12 cellular contexts compared by ENCODE assay signal in the genomic region with DNA sequence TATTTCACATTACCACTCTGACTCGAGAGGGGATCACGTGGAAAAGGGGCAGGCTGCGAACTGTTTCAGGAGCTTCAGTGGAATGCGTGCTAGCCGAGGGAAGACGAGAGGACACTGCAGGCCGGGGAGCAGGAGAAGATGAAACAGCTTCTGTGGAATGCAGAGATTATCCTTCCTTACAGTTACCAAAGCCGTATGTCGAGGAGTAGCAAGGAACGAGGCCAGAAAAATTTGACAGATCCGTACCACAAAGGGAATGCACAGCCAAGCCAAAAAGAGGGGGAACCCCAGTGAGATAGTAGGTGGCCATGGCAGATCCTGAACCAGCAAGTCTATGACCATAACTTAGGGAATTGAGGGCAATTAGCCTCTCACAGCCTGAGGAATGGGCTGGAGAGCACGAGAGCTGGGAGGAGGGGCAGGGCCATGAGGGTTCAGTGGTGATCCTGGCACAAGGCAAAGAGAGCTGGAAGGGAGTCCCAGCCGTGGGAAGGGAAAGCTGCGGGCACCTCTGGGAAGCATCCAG. TPM values are rescaled to one million over a fixed set of nuclear protein-coding genes. Genes with fewer than 3 reads are reported as not detected.
DNase-seq lines count a peak whose midpoint lies in the region; TF ChIP-seq lines count a peak whose summit lies in the region.
"Had no signal": no experiment of that assay in that cellular context is flagged by ENCODE, and none has a peak within 500 bp of the region (broad histone marks: within the 10 kb centered on the region; RNA-seq: fewer than 3 reads in every experiment).

No MANE protein-coding gene starts in this region.

- peak overlapping the region; percentile 98 to 100 (median 99) for H3K27ac ChIP-seq in sigmoid colon
- H3K27ac ChIP-seq: epithelial cell of prostate had no signal

- no peaks in the 10 kb centered on the region for H3K36me3 ChIP-seq in sigmoid colon

- intact Hi-C loops in sigmoid colon (cut with DNase I) = loop anchor here (2.0 kb wide), 1 partner anchor 51 kb away; no protein-coding TSS in a partner anchor

- peak overlapping the region; percentile 94 for H3K4me3 Mint-ChIP-seq in chondrocyte (ENCODE audit: unreplicated experiment)
- H3K4me3 Mint-ChIP-seq: activated CD8-positive, alpha-beta T cell treated with anti-CD3 and anti-CD28 coated beads, Interleukin-2, amount 10 ng/mL, durations not matched to agents 7 days and 5 days; stimulated activated naive B cell treated with anti-CD40 and anti-IgM and Interleukin-4, amounts not matched to agents 10 μg/mL and 1 μg/mL and 100 μg/mL, for 72 hours had no signal

- H3K27me3 Mint-ChIP-seq in chondrocyte (ENCODE audit: low read depth) = no peaks in the 10 kb centered on the region

- TF ChIP-seq CTCF in chondrocyte (IDR thresholded peaks at IDR 0.05) (no peak), sigmoid colon (IDR thresholded peaks at IDR 0.05) (no peak)

- TF ChIP-seq POLR2A in sigmoid colon (IDR thresholded peaks at IDR 0.05) = no peak

- peaks cover 43% of the 10 kb centered on the region for H3K36me3 Mint-ChIP-seq in chondrocyte (ENCODE audit: low read depth)
- H3K36me3 Mint-ChIP-seq: stimulated activated naive B cell treated with anti-CD40 and anti-IgM and Interleukin-4, amounts not matched to agents 10 μg/mL and 1 μg/mL and 100 μg/mL, for 72 hours had no signal

- WGBS in sigmoid colon, 2 donors = 67 to 85% methylated on average over 14 of the region's 14 CpGs

- peaks cover 75% of the 10 kb centered on the region for H3K4me1 Mint-ChIP-seq in chondrocyte (ENCODE audit: low read depth)

- peak overlapping the region; percentile 91 for H3K27ac Mint-ChIP-seq in chondrocyte (ENCODE audit: unreplicated experiment)
- H3K27ac Mint-ChIP-seq: activated CD8-positive, alpha-beta T cell treated with anti-CD3 and anti-CD28 coated beads, Interleukin-2, amount 10 ng/mL, durations not matched to agents 7 days and 5 days; stimulated activated naive B cell treated with anti-CD40 and anti-IgM and Interleukin-4, amounts not matched to agents 10 μg/mL and 1 μg/mL and 100 μg/mL, for 72 hours had no signal

- DNase-seq in GM04503 (ENCODE audit: low read depth) (peak; percentile 76), chondrocyte (ENCODE audit: low spot score) (no peak), islet precursor cell (peak; percentile 75), sigmoid colon (peak; percentile 72), NCI-H146 (lab: John Stamatoyannopoulos, UW) (no peak), HuH-7.5 (ENCODE audit: low spot score) (no peak), epidermal melanocyte (ENCODE audit: insufficient read length, low spot score) (no peak), NCI-H748 (lab: John Stamatoyannopoulos, UW; ENCODE audit: unreplicated experiment) (no peak)
- DNase-seq: activated CD8-positive, alpha-beta T cell treated with anti-CD3 and anti-CD28 coated beads, Interleukin-2, amount 10 ng/mL, durations not matched to agents 7 days and 5 days; NCI-H774; stimulated activated naive B cell treated with anti-CD40 and anti-IgM and Interleukin-4, amounts not matched to agents 10 μg/mL and 1 μg/mL and 100 μg/mL, for 72 hours had no signal

- peak overlapping the region in 2 of 4 donors; percentile 2 to 20 for H3K4me3 ChIP-seq in sigmoid colon

- no peaks in the 10 kb centered on the region for H3K9me3 ChIP-seq in sigmoid colon

- no peaks in the 10 kb centered on the region for H3K27me3 ChIP-seq in sigmoid colon

- H3K9me3 Mint-ChIP-seq in chondrocyte (ENCODE audit: low read depth) = no peaks in the 10 kb centered on the region
- H3K9me3 Mint-ChIP-seq: stimulated activated naive B cell treated with anti-CD40 and anti-IgM and Interleukin-4, amounts not matched to agents 10 μg/mL and 1 μg/mL and 100 μg/mL, for 72 hours had no signal

- H3K4me1 ChIP-seq in sigmoid colon = peaks cover 0 to 85% (median 84%) of the 10 kb centered on the region in 4 donors

- no peak for TF ChIP-seq EP300 in sigmoid colon (IDR thresholded peaks at IDR 0.05)

RNA-seq across cellular contexts. Expression of a gene that starts 5.3 kb away (rescaled TPM):
- total RNA-seq in chondrocyte (2,319 to 5,210 TPM (median 5,209 TPM) in 3 replicates), sigmoid colon (100 to 1,000 TPM; 235 to 598 (median 350) TPM)
- 10 to 100 TPM in 2 of 3 donors, 1 to 10 TPM in 1; 9.2 to 60.5 (median 10.8) TPM for polyA plus RNA-seq in sigmoid colon
- total RNA-seq: activated CD8-positive, alpha-beta T cell treated with anti-CD3 and anti-CD28 coated beads, Interleukin-2, amount 10 ng/mL, durations not matched to agents 7 days and 5 days had no signal

RNA-seq across cellular contexts. Expression of a gene that starts 5.4 kb away (rescaled TPM):
- total RNA-seq in chondrocyte (1,370 to 2,411 TPM (median 2,366 TPM) in 3 replicates), sigmoid colon (1,000 to 10,000 TPM in 1 of 4 donors, 100 to 1,000 TPM in 3; 306 to 1,039 (median 489) TPM)
- polyA plus RNA-seq in sigmoid colon = 10 to 100 TPM; 24.0 to 83.5 (median 25.2) TPM
- total RNA-seq: activated CD8-positive, alpha-beta T cell treated with anti-CD3 and anti-CD28 coated beads, Interleukin-2, amount 10 ng/mL, durations not matched to agents 7 days and 5 days had no signal

Comparison
In these comparisons a context has a peak if more than half of its experiments do, and no peak if none do; other contexts are left out.
1. DNase-seq: peak in GM04503 (single experiment), islet precursor cell (single experiment) and sigmoid colon (single experiment); none in chondrocyte (single experiment), NCI-H146 (single experiment), HuH-7.5 (single experiment), epidermal melanocyte (single experiment) and NCI-H748 (single experiment).